ENCODE assay signal across 1 cellular context in genomic region chr1:25223471-25223870, GRCh38.
TF ChIP-seq lines count a peak whose summit lies in the region.

No MANE protein-coding gene starts in this region.

TF ChIP-seq in IMR-90, 13 proteins besides CTCF, POLR2A, EP300 and RAD21:
- TF ChIP-seq CEBPB (IDR thresholded peaks at IDR 0.05; ENCODE audit: low read depth, low read length) (no peak), NFE2L2 (IDR thresholded peaks at IDR 0.05; ENCODE audit: low read depth, low read length) (no peak), FOS (IDR thresholded peaks at IDR 0.05; ENCODE audit: low read depth, low read length) (peak; percentile 68), RCOR1 (IDR thresholded peaks at IDR 0.05; ENCODE audit: insufficient replicate concordance, low read length) (no peak), ELK1 (IDR thresholded peaks at IDR 0.05; ENCODE audit: borderline replicate concordance, low read depth, low read length) (no peak)
